Comparison of ENCODE assay signal across 2 cellular contexts in genomic region chr2:53985646-53986045, GRCh38.
TF ChIP-seq lines count a peak whose summit lies in the region.

No MANE protein-coding gene starts in this region.

TF ChIP-seq in WTC11, 78 proteins besides CTCF, POLR2A, EP300 and RAD21 (continued from another document):
- no peak for TF ChIP-seq ERG (CRISPR knock-in tag; IDR thresholded peaks at IDR 0.05)
- no peak for TF ChIP-seq NR3C1 (CRISPR knock-in tag; conservative IDR thresholded peaks at IDR 0.05; ENCODE audit: low read depth)
- TF ChIP-seq ARID4B (CRISPR knock-in tag; IDR thresholded peaks at IDR 0.05; ENCODE audit: borderline replicate concordance): no peak
- no peak for TF ChIP-seq GTF2I (CRISPR knock-in tag; conservative IDR thresholded peaks at IDR 0.05)
- no peak for TF ChIP-seq EMX1 (CRISPR knock-in tag; IDR thresholded peaks at IDR 0.05)
- TF ChIP-seq SMAD3 (CRISPR knock-in tag; IDR thresholded peaks at IDR 0.05; ENCODE audit: borderline replicate concordance): no peak
- no peak for TF ChIP-seq IRF2 (CRISPR knock-in tag; IDR thresholded peaks at IDR 0.05; ENCODE audit: borderline replicate concordance, low read depth)
- no peak for TF ChIP-seq IRF1 (CRISPR knock-in tag; IDR thresholded peaks at IDR 0.05)
- no peak for TF ChIP-seq ZBTB21 (CRISPR knock-in tag; IDR thresholded peaks at IDR 0.05; ENCODE audit: borderline replicate concordance)
- no peak for TF ChIP-seq ZNF416 (CRISPR knock-in tag; IDR thresholded peaks at IDR 0.05)
- no peak for TF ChIP-seq ATF1 (CRISPR knock-in tag; IDR thresholded peaks at IDR 0.05)
TF ChIP-seq in WTC11: peak in this region for 0.

TF ChIP-seq in GM23338, 12 proteins besides CTCF, POLR2A, EP300 and RAD21 (continued from another document):
- TF ChIP-seq REST (IDR thresholded peaks at IDR 0.05; ENCODE audit: unreplicated experiment): no peak
- no peak for TF ChIP-seq CREB1 (CRISPR knock-in tag; IDR thresholded peaks at IDR 0.05; ENCODE audit: low read depth)
- no peak for TF ChIP-seq EZH2 (IDR thresholded peaks at IDR 0.05; ENCODE audit: low read depth, unreplicated experiment)
- no peak for TF ChIP-seq STAT1 (IDR thresholded peaks at IDR 0.05; ENCODE audit: unreplicated experiment)
